Comparison of ENCODE assay signal across 8 cellular contexts in genomic region chr11:117877120-117877784, GRCh38. TPM values are rescaled to one million over a fixed set of nuclear protein-coding genes. Genes with fewer than 3 reads are reported as not detected.
DNase-seq lines count a peak whose midpoint lies in the region; ATAC-seq and TF ChIP-seq lines count a peak whose summit lies in the region.
"Had no signal": no experiment of that assay in that cellular context is flagged by ENCODE, and none has a peak within 500 bp of the region (broad histone marks: within the 10 kb centered on the region; RNA-seq: fewer than 3 reads in every experiment).

No MANE protein-coding gene starts in this region.

- POLR2A ChIA-PET in IMR-90 (lab: Charles Lee; ENCODE audit: unreplicated experiment), result no interaction called here

- dilution Hi-C loops in IMR-90 (cut with HindIII; ENCODE audit: low sequenced_read_pairs, unreplicated experiment), result no loop called here

- no peak overlapping the region for H3K27ac Mint-ChIP-seq in activated naive CD8-positive, alpha-beta T cell treated with anti-CD3 and anti-CD28 coated beads for 36 hours

- in situ Hi-C loops in IMR-90 (cut with MboI; ENCODE audit: low sequenced_read_pairs), result no loop called here

- no peak overlapping the region; the same call in 1 of the 2 replicates for H3K4me3 ChIP-seq in IMR-90 (ENCODE audit: insufficient read depth, low read depth, low read length)
- peak overlapping the region; percentile 47 to 75 (median 60) for H3K4me3 ChIP-seq in spleen
- H3K4me3 ChIP-seq in foreskin fibroblast (ENCODE audit: low read depth in 1 of 2, low read length in 2 of 2), result peak overlapping the region in 1 of 2 donors; percentile 28

- intact Hi-C loops in IMR-90 (cut with micrococcal nuclease) (no loop called here), spleen (cut with DNase I; ENCODE audit: low total_unique reads) (no loop called here)

- H3K56ac ChIP-seq in IMR-90 (ENCODE audit: extremely low read depth, insufficient read depth, low read length), result no peak overlapping the region

- no peak overlapping the region for H3K23ac ChIP-seq in IMR-90 (ENCODE audit: low read depth, low read length)

- H2AK9ac ChIP-seq in IMR-90 (replicated peaks; ENCODE audit: low read depth, low read length, poor library complexity), result no peak overlapping the region

- no peak overlapping the region for H3K18ac ChIP-seq in IMR-90 (ENCODE audit: low read depth, low read length)

- no peak for TF ChIP-seq RAD21 in IMR-90 (IDR thresholded peaks at IDR 0.05; ENCODE audit: low read length)

- H3K36me3 Mint-ChIP-seq in activated naive CD8-positive, alpha-beta T cell treated with anti-CD3 and anti-CD28 coated beads for 36 hours, result no peaks in the 10 kb centered on the region

- H2AFZ ChIP-seq in IMR-90 (replicated peaks; ENCODE audit: low read length, poor library complexity), result no peak overlapping the region

- no peak overlapping the region for H3K27ac ChIP-seq in IMR-90 (ENCODE audit: insufficient read depth, low read length)
- peak overlapping the region; percentile 48 to 91 (median 82) for H3K27ac ChIP-seq in spleen
- H3K27ac ChIP-seq: KMS-11 had no signal

- H3K9ac ChIP-seq in IMR-90 (ENCODE audit: low read depth, low read length), result no peak overlapping the region
- H3K9ac ChIP-seq: KMS-11 had no signal

- no peak overlapping the region for H3K4ac ChIP-seq in IMR-90 (ENCODE audit: low read depth, low read length)

- H3K9me3 ChIP-seq in IMR-90 (ENCODE audit: control insufficient read depth, insufficient read depth, low read length) (no peaks in the 10 kb centered on the region), spleen (no peaks in the 10 kb centered on the region)

- H3K9me1 ChIP-seq in IMR-90 (ENCODE audit: insufficient read depth, low read length), result no peaks in the 10 kb centered on the region

- peaks cover 58% of the 10 kb centered on the region for H3K27me3 ChIP-seq in IMR-90 (ENCODE audit: control insufficient read depth, insufficient read depth, low read length)
- peaks cover 0 to 86% (median 16%) of the 10 kb centered on the region in 7 donors for H3K27me3 ChIP-seq in spleen (replicated peaks in 1 of 7)

- peak overlapping the region; percentile 68 for H3K4me3 Mint-ChIP-seq in activated naive CD8-positive, alpha-beta T cell treated with anti-CD3 and anti-CD28 coated beads for 36 hours

- H4K5ac ChIP-seq in IMR-90 (ENCODE audit: low read depth, low read length), result no peak overlapping the region

- no peak overlapping the region for H3K14ac ChIP-seq in IMR-90 (replicated peaks; ENCODE audit: low read depth, low read length)

- TF ChIP-seq POLR2A in IMR-90 (IDR thresholded peaks at IDR 0.05; ENCODE audit: low read depth, low read length), result no peak
- TF ChIP-seq POLR2A in spleen (IDR thresholded peaks at IDR 0.05), result no peak

- H3K27me3 Mint-ChIP-seq in activated naive CD8-positive, alpha-beta T cell treated with anti-CD3 and anti-CD28 coated beads for 36 hours, result peaks cover 57% of the 10 kb centered on the region

- no peaks in the 10 kb centered on the region for H3K4me1 ChIP-seq in IMR-90 (ENCODE audit: control insufficient read depth, insufficient read depth, low read length)
- H3K4me1 ChIP-seq in spleen, result peaks cover 4 to 57% (median 49%) of the 10 kb centered on the region in 6 donors

- no peak for TF ChIP-seq CTCF in IMR-90 (conservative IDR thresholded peaks at IDR 0.05; ENCODE audit: low read depth, low read length)
- TF ChIP-seq CTCF in spleen (IDR thresholded peaks at IDR 0.05 in 8 of 11, conservative IDR thresholded peaks at IDR 0.05 in 3 of 11), result no peak
- TF ChIP-seq CTCF in foreskin fibroblast (IDR thresholded peaks at IDR 0.05; ENCODE audit: low read depth, low read length), result no peak

- peaks cover 23% of the 10 kb centered on the region for H3K4me1 Mint-ChIP-seq in activated naive CD8-positive, alpha-beta T cell treated with anti-CD3 and anti-CD28 coated beads for 36 hours

- no peaks in the 10 kb centered on the region for H4K20me1 ChIP-seq in IMR-90 (ENCODE audit: insufficient read depth, low read length)

- no peaks in the 10 kb centered on the region for H3K36me3 ChIP-seq in IMR-90 (ENCODE audit: control insufficient read depth, insufficient read depth, low read length)
- no peaks in the 10 kb centered on the region for H3K36me3 ChIP-seq in spleen

- peak overlapping the region; percentile 50; the same call in 1 of the 2 replicates for H3K4me2 ChIP-seq in IMR-90 (ENCODE audit: low read depth, low read length)
- H3K4me2 ChIP-seq: KMS-11 had no signal

- ATAC-seq in IMR-90 (ENCODE audit: low read depth) (no peak), GM18519 (IDR thresholded peaks at IDR 0.05; ENCODE audit: low FRiP score, unreplicated experiment) (no peak), GM18517 (IDR thresholded peaks at IDR 0.05; ENCODE audit: unreplicated experiment) (no peak)

- no TSS peak for BruUV-seq in IMR-90 (replicated peaks; lab: Mats Ljungman, UMichigan)

- no peak overlapping the region for H2BK20ac ChIP-seq in IMR-90 (ENCODE audit: low read depth, low read length)

- H2BK5ac ChIP-seq in IMR-90 (ENCODE audit: low read depth, low read length, poor library complexity, severe bottlenecking), result no peak overlapping the region

- no peaks in the 10 kb centered on the region for H3K9me3 Mint-ChIP-seq in activated naive CD8-positive, alpha-beta T cell treated with anti-CD3 and anti-CD28 coated beads for 36 hours

- H4K8ac ChIP-seq in IMR-90 (ENCODE audit: low read depth in 2 of 2, low read length in 2 of 2), result no peak overlapping the region

- WGBS in IMR-90 (ENCODE audit: extremely low coverage in 2 of 2, insufficient read length in 1 of 2), 2 experiments, result 20% methylated on average over 1 of the region's 12 CpGs; no CpG with 5 or more reads in 1 of the 2 experiments
- WGBS in spleen, 5 donors, result 44 to 56% (median 54%) methylated on average over 12 of the region's 12 CpGs

- DNase-seq in IMR-90 (no peak), islet precursor cell (peak; percentile 55), spleen (no peak), foreskin fibroblast (no peak)
- no peak for DNase-seq in activated naive CD8-positive, alpha-beta T cell treated with anti-CD3 and anti-CD28 coated beads for 36 hours

- CTCF ChIA-PET in IMR-90 (lab: Yijun Ruan, JAX), result no interaction called here

- H2BK120ac ChIP-seq in IMR-90 (ENCODE audit: low read depth, low read length), result no peak overlapping the region

- no peak overlapping the region for H4K91ac ChIP-seq in IMR-90 (ENCODE audit: insufficient read depth, low read depth, low read length)

- no peaks in the 10 kb centered on the region for H3K79me1 ChIP-seq in IMR-90 (ENCODE audit: low read depth in 1 of 2, low read length in 2 of 2)

- no peak overlapping the region for H2AK5ac ChIP-seq in IMR-90 (ENCODE audit: low read depth, low read length)

- H2BK15ac ChIP-seq in IMR-90 (ENCODE audit: low read depth, low read length), result no peak overlapping the region

TF ChIP-seq in IMR-90, 13 proteins besides CTCF, POLR2A, EP300 and RAD21 (continues in another document):
- TF ChIP-seq BHLHE40 (IDR thresholded peaks at IDR 0.05; ENCODE audit: low read depth, low read length) (no peak), CEBPB (IDR thresholded peaks at IDR 0.05; ENCODE audit: low read depth, low read length) (no peak), MXI1 (IDR thresholded peaks at IDR 0.05; ENCODE audit: borderline replicate concordance, low read depth, low read length) (no peak), RFX5 (IDR thresholded peaks at IDR 0.05; ENCODE audit: low read depth, low read length) (no peak), FOS (IDR thresholded peaks at IDR 0.05; ENCODE audit: low read depth, low read length) (no peak), RCOR1 (IDR thresholded peaks at IDR 0.05; ENCODE audit: insufficient replicate concordance, low read length) (no peak), MAFK (IDR thresholded peaks at IDR 0.05; ENCODE audit: low read depth, low read length) (no peak), MAZ (IDR thresholded peaks at IDR 0.05; ENCODE audit: borderline replicate concordance, low read depth, low read length) (no peak), CHD1 (IDR thresholded peaks at IDR 0.05; ENCODE audit: low read depth, low read length) (no peak), NFE2L2 (IDR thresholded peaks at IDR 0.05; ENCODE audit: low read depth, low read length) (no peak)
- TF ChIP-seq, protein P1, sequence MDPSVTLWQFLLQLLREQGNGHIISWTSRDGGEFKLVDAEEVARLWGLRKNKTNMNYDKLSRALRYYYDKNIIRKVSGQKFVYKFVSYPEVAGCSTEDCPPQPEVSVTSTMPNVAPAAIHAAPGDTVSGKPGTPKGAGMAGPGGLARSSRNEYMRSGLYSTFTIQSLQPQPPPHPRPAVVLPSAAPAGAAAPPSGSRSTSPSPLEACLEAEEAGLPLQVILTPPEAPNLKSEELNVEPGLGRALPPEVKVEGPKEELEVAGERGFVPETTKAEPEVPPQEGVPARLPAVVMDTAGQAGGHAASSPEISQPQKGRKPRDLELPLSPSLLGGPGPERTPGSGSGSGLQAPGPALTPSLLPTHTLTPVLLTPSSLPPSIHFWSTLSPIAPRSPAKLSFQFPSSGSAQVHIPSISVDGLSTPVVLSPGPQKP (IDR thresholded peaks at IDR 0.05; ENCODE audit: borderline replicate concordance, low read depth, low read length), result no peak

RNA-seq across cellular contexts. Expression of gene FXYD6, which starts 0.8 kb away (rescaled TPM):
- total RNA-seq in IMR-90 (2012; rRNA removed) (not detected in 2 replicates), spleen (100 to 1,000 TPM in 5 of 7 donors, 10 to 100 TPM in 2; 75.4 to 230 (median 140) TPM)
- polyA plus RNA-seq in IMR-90 (2012; rRNA removed) (0.32 and 0.36 TPM in 2 replicates), spleen (10 to 100 TPM; 40.8 to 71.5 (median 51.4) TPM)
- polyA plus RNA-seq in IMR-90 (2012; cell fraction: cytosol; rRNA removed), result 0.12 TPM in 1 of 2 replicates, not detected in the other
- polyA plus RNA-seq in IMR-90 (2012; cell fraction: nucleus; rRNA removed; ENCODE audit: low replicate concordance), result 0.07 and 0.13 TPM in 2 replicates
- under 1 TPM in 1 of 2 experiments, not detected in 1; 0.18 TPM for total RNA-seq in activated naive CD8-positive, alpha-beta T cell treated with anti-CD3 and anti-CD28 coated beads for 36 hours

RNA-seq across cellular contexts. Expression of gene TMPRSS13, which starts 52.0 kb away (rescaled TPM):
- total RNA-seq in IMR-90 (2012; rRNA removed) (not detected in 2 replicates), spleen (1 to 10 TPM in 6 of 7 donors, under 1 TPM in 1; 0.95 to 2.2 (median 1.7) TPM)
- polyA plus RNA-seq in IMR-90 (2012; rRNA removed) (not detected in 2 replicates), spleen (1 to 10 TPM; 1.3 to 1.9 (median 1.5) TPM)
- polyA plus RNA-seq in IMR-90 (2012; cell fraction: cytosol; rRNA removed), result not detected in 2 replicates
- not detected in 2 replicates for polyA plus RNA-seq in IMR-90 (2012; cell fraction: nucleus; rRNA removed; ENCODE audit: low replicate concordance)
- 1 to 10 TPM; 1.9 to 3.4 TPM for total RNA-seq in activated naive CD8-positive, alpha-beta T cell treated with anti-CD3 and anti-CD28 coated beads for 36 hours

RNA-seq across cellular contexts. Expression of gene FXYD2, which starts 52.7 kb away (rescaled TPM):
- not detected in 2 replicates for total RNA-seq in IMR-90 (2012; rRNA removed)
- polyA plus RNA-seq in IMR-90 (2012; rRNA removed), result 0.09 TPM in 1 of 2 replicates, not detected in the other
- polyA plus RNA-seq in IMR-90 (2012; cell fraction: cytosol; rRNA removed), result not detected in 2 replicates
- polyA plus RNA-seq in IMR-90 (2012; cell fraction: nucleus; rRNA removed; ENCODE audit: low replicate concordance), result 0.04 and 0.07 TPM in 2 replicates
- total RNA-seq in activated naive CD8-positive, alpha-beta T cell treated with anti-CD3 and anti-CD28 coated beads for 36 hours, result 1 to 10 TPM; 8.3 to 8.8 TPM
- total RNA-seq in spleen, result 10 to 100 TPM in 2 of 7 donors, 1 to 10 TPM in 5; 4.7 to 20.0 (median 7.3) TPM
- 10 to 100 TPM in 1 of 3 donors, 1 to 10 TPM in 2; 8.3 to 18.4 (median 9.8) TPM for polyA plus RNA-seq in spleen

Comparison
In these comparisons a context has a peak if more than half of its experiments do, and no peak if none do; other contexts are left out.
1. RNA of gene FXYD6, which starts 0.8 kb away (total RNA-seq): 75.4 to 230 TPM in spleen; 0.18 TPM in activated naive CD8-positive, alpha-beta T cell treated with anti-CD3 and anti-CD28 coated beads for 36 hours and not detected in IMR-90; every median in the first group is over 10 times any median in the second.